In genomic region chr2:85539361-85540130, GRCh38 we compare ENCODE assay signal across 2 cellular contexts.
A peak's percentile ranks its signal among the peaks of the same experiment; 100 is the strongest.
TF ChIP-seq lines count a peak whose summit lies in the region.

No MANE protein-coding gene starts in this region.

TF ChIP-seq in IMR-90, 13 proteins besides CTCF, POLR2A, EP300 and RAD21:
- no peak for TF ChIP-seq MAZ (IDR thresholded peaks at IDR 0.05; ENCODE audit: borderline replicate concordance, low read depth, low read length)
- no peak for TF ChIP-seq NFE2L2 (IDR thresholded peaks at IDR 0.05; ENCODE audit: low read depth, low read length)
- no peak for TF ChIP-seq SMC3 (IDR thresholded peaks at IDR 0.05; ENCODE audit: low read depth, low read length)
- TF ChIP-seq RFX5 (IDR thresholded peaks at IDR 0.05; ENCODE audit: low read depth, low read length), result no peak
- no peak for TF ChIP-seq ELK1 (IDR thresholded peaks at IDR 0.05; ENCODE audit: borderline replicate concordance, low read depth, low read length)
- peak; percentile 48; the same call in 1 of the 2 replicates for TF ChIP-seq USF2 (IDR thresholded peaks at IDR 0.05; ENCODE audit: low read depth, low read length)
- no peak for TF ChIP-seq FOS (IDR thresholded peaks at IDR 0.05; ENCODE audit: low read depth, low read length)
- 0 out of 2 replicates have a peak, but pooled peaks have one; percentile 9 for TF ChIP-seq CHD1 (IDR thresholded peaks at IDR 0.05; ENCODE audit: low read depth, low read length)
- peak; percentile 97 for TF ChIP-seq MXI1 (IDR thresholded peaks at IDR 0.05; ENCODE audit: borderline replicate concordance, low read depth, low read length)
- TF ChIP-seq BHLHE40 (IDR thresholded peaks at IDR 0.05; ENCODE audit: low read depth, low read length), result peak; percentile 44
- TF ChIP-seq CEBPB (IDR thresholded peaks at IDR 0.05; ENCODE audit: low read depth, low read length), result no peak
- TF ChIP-seq MAFK (IDR thresholded peaks at IDR 0.05; ENCODE audit: low read depth, low read length), result no peak
- no peak for TF ChIP-seq RCOR1 (IDR thresholded peaks at IDR 0.05; ENCODE audit: insufficient replicate concordance, low read length)

TF ChIP-seq in K562, 482 proteins besides CTCF, POLR2A, EP300 and RAD21 (continues in another document):
- no peak for TF ChIP-seq ETV1 (tag; conservative IDR thresholded peaks at IDR 0.05; ENCODE audit: low read depth)
- no peak for TF ChIP-seq DACH1 (IDR thresholded peaks at IDR 0.05; ENCODE audit: partially characterized antibody)
- TF ChIP-seq ZNF282 (CRISPR knock-in tag; IDR thresholded peaks at IDR 0.05), result no peak
- TF ChIP-seq GTF3C2 (IDR thresholded peaks at IDR 0.05; ENCODE audit: borderline replicate concordance, extremely low read depth, insufficient read length), result no peak
- no peak for TF ChIP-seq ZNF347 (CRISPR knock-in tag; IDR thresholded peaks at IDR 0.05; ENCODE audit: low read depth)
- peak; percentile 22 for TF ChIP-seq CHD1 (IDR thresholded peaks at IDR 0.05; ENCODE audit: low read length)
- TF ChIP-seq ZNF263 (CRISPR knock-in tag; IDR thresholded peaks at IDR 0.05; ENCODE audit: borderline replicate concordance), result peak; percentile 12; the same call in 1 of the 2 replicates
- no peak for TF ChIP-seq MECOM (CRISPR knock-in tag; IDR thresholded peaks at IDR 0.05)
- TF ChIP-seq ZNF232 (CRISPR knock-in tag; IDR thresholded peaks at IDR 0.05), result peak; percentile 80
- peak; percentile 51 to 82; a peak in 3 of 4 replicates for TF ChIP-seq MAZ (CRISPR knock-in tag; conservative IDR thresholded peaks at IDR 0.05 in 1 of 2, IDR thresholded peaks at IDR 0.05 in 1 of 2)
- peak; percentile 62 for TF ChIP-seq U2AF1 (optimal IDR thresholded peaks at IDR 0.05; ENCODE audit: low read depth, low read length)
- peak; percentile 19; the same call in 1 of the 2 replicates for TF ChIP-seq ZBTB1 (CRISPR knock-in tag; IDR thresholded peaks at IDR 0.05; ENCODE audit: borderline replicate concordance, low read depth)
- TF ChIP-seq MTA3 (IDR thresholded peaks at IDR 0.05; ENCODE audit: borderline replicate concordance), result no peak
- TF ChIP-seq RBM39 (optimal IDR thresholded peaks at IDR 0.05; ENCODE audit: low read depth, low read length), result no peak
- no peak; the same call in 1 of the 2 replicates for TF ChIP-seq THRB (CRISPR knock-in tag; conservative IDR thresholded peaks at IDR 0.05)
- TF ChIP-seq ZNF766 (CRISPR knock-in tag; conservative IDR thresholded peaks at IDR 0.05), result peak; percentile 14; the same call in 1 of the 2 replicates
- peak; percentile 46 for TF ChIP-seq ZNF511 (CRISPR knock-in tag; IDR thresholded peaks at IDR 0.05)
- peak; percentile 56 for TF ChIP-seq BHLHE40 (IDR thresholded peaks at IDR 0.05; ENCODE audit: low read length)
- no peak for TF ChIP-seq SIN3B (IDR thresholded peaks at IDR 0.05; ENCODE audit: low read depth)
- no peak for TF ChIP-seq ZNF3 (CRISPR knock-in tag; IDR thresholded peaks at IDR 0.05)
- no peak for TF ChIP-seq PTRF (tag; IDR thresholded peaks at IDR 0.05)
- TF ChIP-seq HLTF (IDR thresholded peaks at IDR 0.05), result no peak
- TF ChIP-seq ZNF778 (CRISPR knock-in tag; IDR thresholded peaks at IDR 0.05), result no peak
- TF ChIP-seq USF2 (CRISPR knock-in tag; IDR thresholded peaks at IDR 0.05), result peak; percentile 47; the same call in 1 of the 2 replicates
- TF ChIP-seq ZFX (CRISPR knock-in tag; IDR thresholded peaks at IDR 0.05), result peak; percentile 7; the same call in 1 of the 2 replicates
- no peak for TF ChIP-seq MITF (IDR thresholded peaks at IDR 0.05)
- peak; percentile 83 for TF ChIP-seq MGA (IDR thresholded peaks at IDR 0.05)
- TF ChIP-seq ZNF592 (IDR thresholded peaks at IDR 0.05), result peak; percentile 69
- peak; percentile 86 for TF ChIP-seq FOXK1 (CRISPR knock-in tag; IDR thresholded peaks at IDR 0.05; ENCODE audit: borderline replicate concordance)
